27 cellular contexts compared by ENCODE assay signal in the genomic region with DNA sequence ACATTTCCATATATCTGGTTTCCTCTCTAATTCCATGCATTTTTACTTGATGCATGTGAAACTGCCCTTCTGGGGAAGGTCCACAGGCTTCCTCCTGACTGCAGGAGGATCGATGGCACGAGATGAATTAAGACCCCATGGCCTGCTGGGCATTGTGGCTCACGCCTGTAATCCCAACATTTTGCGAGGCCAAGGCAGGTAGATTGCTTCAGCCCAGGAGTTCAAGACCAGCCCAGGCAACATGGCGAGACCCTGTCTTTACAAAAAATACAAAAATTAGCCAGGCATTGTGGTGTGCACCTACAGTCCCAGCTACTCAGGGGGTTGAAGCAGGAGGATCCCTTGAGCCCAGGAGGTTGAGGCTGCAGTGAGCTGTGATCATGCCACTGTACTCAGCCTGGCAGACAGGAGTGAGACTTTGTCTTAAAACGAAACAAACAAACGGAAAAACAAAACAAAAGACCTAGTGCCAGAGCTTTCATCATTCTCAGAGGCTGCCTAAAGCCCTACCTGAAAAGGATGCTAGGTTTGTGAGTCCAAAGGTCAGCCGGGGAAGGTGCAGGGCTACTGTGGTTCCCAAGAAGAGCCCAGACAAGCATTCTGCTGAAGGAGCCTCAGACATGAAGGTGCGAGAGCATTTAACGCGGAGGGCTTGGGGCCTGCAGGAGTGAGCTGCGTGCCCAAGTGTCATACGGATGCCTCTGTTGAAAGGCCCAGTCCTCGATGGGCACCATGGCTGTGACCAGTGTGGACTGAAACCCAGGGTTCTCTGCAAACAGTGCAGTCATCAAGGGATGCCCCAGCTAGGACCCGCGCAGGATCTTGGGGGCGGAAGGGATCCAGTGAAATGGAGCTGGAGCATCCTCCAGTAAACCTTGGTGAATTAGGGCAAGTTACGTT. TPM values are rescaled to one million over a fixed set of nuclear protein-coding genes. Genes with fewer than 3 reads are reported as not detected.
DNase-seq lines count a peak whose midpoint lies in the region; ATAC-seq and TF ChIP-seq lines count a peak whose summit lies in the region.
"Had no signal": no experiment of that assay in that cellular context is flagged by ENCODE, and none has a peak within 500 bp of the region (broad histone marks: within the 10 kb centered on the region; RNA-seq: fewer than 3 reads in every experiment).

No MANE protein-coding gene starts in this region.

- intact Hi-C loops in activated B cell treated with CpG ODN at 0.5 μM for 24 hours (cut with micrococcal nuclease), result loop anchor here (2.0 to 5.0 kb wide), 3 partner anchors 21 to 153 kb away; a partner anchor contains a TSS
- intact Hi-C loops in dorsolateral prefrontal cortex (cut with DNase I), result no loop called here

- no peaks in the 10 kb centered on the region for H3K9me3 Mint-ChIP-seq in activated B cell treated with CpG ODN at 0.5 μM for 24 hours

- DNase-seq in activated CD4-positive, alpha-beta T cell treated with anti-CD3 and anti-CD28 coated beads for 48 hours, result peak; percentile 1
- no peak for DNase-seq in activated CD4-positive, alpha-beta T cell treated with anti-CD3 and anti-CD28 coated beads, Interleukin-2, amount 50 U/mL, for 1 hour
- DNase-seq in activated B cell treated with CpG ODN at 0.5 μM for 24 hours, result peak; percentile 4
- DNase-seq in dorsolateral prefrontal cortex, result peak in 7 of 10 donors; percentile 4 to 21 (median 12)
- DNase-seq in stimulated activated CD8-positive, alpha-beta memory T cell treated with anti-CD3 and anti-CD28 coated beads, Interleukin-4, amount 100 ng/mL, for 48 hours, result peak; percentile 23
- DNase-seq in NCI-H2081 (lab: John Stamatoyannopoulos, UW), result no peak
- DNase-seq: 8988T; activated CD4-positive, alpha-beta T cell treated with anti-CD3 and anti-CD28 coated beads, Interleukin-2, amount 50 U/mL, for 4 hours; activated gamma-delta T cell; Calu3; EL; lower lobe of right lung; NCI-H1092 treated with DMSO at 0.1 percent for 48 hours; NCI-H2029 treated with DMSO at 0.1 percent for 48 hours; NCI-H510A; occipital lobe; stimulated activated naive CD4-positive, alpha-beta T cell treated with Interleukin-2 at 50 U/mL for 16 hours; SW 1271; trophoblast cell had no signal

- TF ChIP-seq CTCF in activated B cell treated with CpG ODN at 0.5 μM for 24 hours (IDR thresholded peaks at IDR 0.05) (no peak), dorsolateral prefrontal cortex (IDR thresholded peaks at IDR 0.05 in 54 of 56, conservative IDR thresholded peaks at IDR 0.05 in 2 of 56; ENCODE audit: low read depth in 1 of 56, partially characterized antibody in 56 of 56) (no peak)

- ATAC-seq in activated B cell treated with CpG ODN at 0.5 μM for 24 hours (ENCODE audit: low read depth) (no peak), GM19023 (IDR thresholded peaks at IDR 0.05; ENCODE audit: unreplicated experiment) (no peak), GM21367 (IDR thresholded peaks at IDR 0.05; ENCODE audit: unreplicated experiment) (no peak)
- ATAC-seq: lower lobe of right lung had no signal

- H3K36me3 Mint-ChIP-seq in activated B cell treated with CpG ODN at 0.5 μM for 24 hours (ENCODE audit: low read depth), result peaks cover 2% of the 10 kb centered on the region

- no peak overlapping the region for H3K4me3 ChIP-seq in dorsolateral prefrontal cortex
- H3K4me3 ChIP-seq: ascending aorta, BLaER1, lower lobe of right lung, right atrium auricular region had no signal

- CTCF ChIA-PET in activated B cell treated with CpG ODN at 0.5 μM for 24 hours (lab: Charles Lee), result interaction anchor here (1.1 to 9.8 kb wide), 5 partner anchors 20 to 82 kb away, joined by 3 to 97 read pairs (median 3); no protein-coding TSS in a partner anchor

- H3K27me3 ChIP-seq in dorsolateral prefrontal cortex, result no peaks in the 10 kb centered on the region
- H3K27me3 ChIP-seq: ascending aorta, BLaER1 had no signal

- H3K27ac ChIP-seq in dorsolateral prefrontal cortex, result no peak overlapping the region
- H3K27ac ChIP-seq: ascending aorta, BLaER1, lower lobe of right lung, right atrium auricular region had no signal

- H3K27me3 Mint-ChIP-seq in activated B cell treated with CpG ODN at 0.5 μM for 24 hours, result no peaks in the 10 kb centered on the region

- H3K4me1 Mint-ChIP-seq in activated B cell treated with CpG ODN at 0.5 μM for 24 hours, result peaks cover 20% of the 10 kb centered on the region

- POLR2A ChIA-PET in activated B cell treated with CpG ODN at 0.5 μM for 24 hours (lab: Charles Lee), result no interaction called here

- no peak overlapping the region for H3K27ac Mint-ChIP-seq in activated B cell treated with CpG ODN at 0.5 μM for 24 hours

- no peak overlapping the region for H3K4me3 Mint-ChIP-seq in activated B cell treated with CpG ODN at 0.5 μM for 24 hours

RNA-seq across cellular contexts. Expression of a gene that starts 21.5 kb away (rescaled TPM):
- total RNA-seq in activated B cell treated with CpG ODN at 0.5 μM for 24 hours (4.5 and 6.3 TPM in 2 replicates), dorsolateral prefrontal cortex (1 to 10 TPM in 74 of 120 experiments, under 1 TPM in 46; 0.14 to 6.3 (median 1.2) TPM)
- total RNA-seq: ascending aorta, Calu3, cerebellum, HT-29, LHCN-M2, occipital lobe, right atrium auricular region had no signal

RNA-seq across cellular contexts. Expression of a gene that starts 38.8 kb away (rescaled TPM):
- total RNA-seq in activated B cell treated with CpG ODN at 0.5 μM for 24 hours, result 102 and 117 TPM in 2 replicates
- total RNA-seq in dorsolateral prefrontal cortex, result 1,000 to 10,000 TPM in 1 of 120 experiments, 100 to 1,000 TPM in 119; 391 to 1,107 (median 596) TPM

Comparison
In these comparisons a context has a peak if more than half of its experiments do, and no peak if none do; other contexts are left out.
1. DNase-seq: peak in activated CD4-positive, alpha-beta T cell treated with anti-CD3 and anti-CD28 coated beads for 48 hours (single experiment), activated B cell treated with CpG ODN at 0.5 μM for 24 hours (single experiment), dorsolateral prefrontal cortex (7 of 10) and stimulated activated CD8-positive, alpha-beta memory T cell treated with anti-CD3 and anti-CD28 coated beads, Interleukin-4, amount 100 ng/mL, for 48 hours (single experiment); none in activated CD4-positive, alpha-beta T cell treated with anti-CD3 and anti-CD28 coated beads, Interleukin-2, amount 50 U/mL, for 1 hour (single experiment) and NCI-H2081 (0 of 2).